ENCODE assay signal across 27 cellular contexts in genomic region chr1:208885046-208885445, GRCh38.
A peak's percentile ranks its signal among the peaks of the same experiment; 100 is the strongest.
DNase-seq lines count a peak whose midpoint lies in the region; TF ChIP-seq lines count a peak whose summit lies in the region.
"Had no signal": no experiment of that assay in that cellular context is flagged by ENCODE, and none has a peak within 500 bp of the region (broad histone marks: within the 10 kb centered on the region; RNA-seq: fewer than 3 reads in every experiment).

No MANE protein-coding gene starts in this region.

- no peaks in the 10 kb centered on the region for H3K36me3 ChIP-seq in BLaER1
- H3K36me3 ChIP-seq in MG63: no peaks in the 10 kb centered on the region
- H3K36me3 ChIP-seq: cardiac muscle cell, upper lobe of right lung had no signal

- peak overlapping the region; percentile 62 for H3K4me2 ChIP-seq in BLaER1
- H3K4me2 ChIP-seq: A549 had no signal

- H3K9me3 Mint-ChIP-seq in nephron: no peaks in the 10 kb centered on the region
- peaks cover 7% of the 10 kb centered on the region for H3K9me3 Mint-ChIP-seq in HFFc6
- H3K9me3 Mint-ChIP-seq: activated naive CD4-positive, alpha-beta T cell treated with anti-CD3 and anti-CD28 coated beads, Interleukin-2, amount 50 U/mL, for 72 hours; CD8-positive, alpha-beta T cell; T-helper 2 cell treated with Interferon-gamma antibody and Interleukin-4, amounts not matched to agents 5 μg/mL and 100 μg/mL, for 36 hours had no signal

- H3K27ac Mint-ChIP-seq in nephron (peak overlapping the region in 2 of 3 experiments; percentile 26 to 73), HFFc6 (no peak overlapping the region)
- H3K27ac Mint-ChIP-seq: activated CD4-positive, alpha-beta T cell treated with anti-CD3 and anti-CD28 coated beads for 36 hours; activated naive CD4-positive, alpha-beta T cell treated with anti-CD3 and anti-CD28 coated beads, Interleukin-2, amount 50 U/mL, for 72 hours; CD8-positive, alpha-beta T cell; naive thymus-derived CD4-positive, alpha-beta T cell; stimulated activated memory B cell treated with anti-CD40 and anti-IgM and Interleukin-4, amounts not matched to agents 10 μg/mL and 1 μg/mL and 100 μg/mL, for 72 hours; T-helper 2 cell treated with Interferon-gamma antibody and Interleukin-4, amounts not matched to agents 5 μg/mL and 100 μg/mL, for 36 hours had no signal

- H3K9ac ChIP-seq in BLaER1: no peak overlapping the region

- no peak for TF ChIP-seq CTCF in nephron (IDR thresholded peaks at IDR 0.05; ENCODE audit: unreplicated experiment in 3 of 3)
- TF ChIP-seq CTCF in HFFc6 (IDR thresholded peaks at IDR 0.05): no peak

- H3K36me3 Mint-ChIP-seq in nephron (ENCODE audit: low read depth) (no peaks in the 10 kb centered on the region), HFFc6 (ENCODE audit: low read depth) (no peaks in the 10 kb centered on the region)
- H3K36me3 Mint-ChIP-seq: activated naive CD4-positive, alpha-beta T cell treated with anti-CD3 and anti-CD28 coated beads, Interleukin-2, amount 50 U/mL, for 72 hours; CD8-positive, alpha-beta T cell; naive thymus-derived CD4-positive, alpha-beta T cell; stimulated activated memory B cell treated with anti-CD40 and anti-IgM and Interleukin-4, amounts not matched to agents 10 μg/mL and 1 μg/mL and 100 μg/mL, for 72 hours had no signal

- H3K4me1 Mint-ChIP-seq in nephron (peaks cover 38% of the 10 kb centered on the region), HFFc6 (ENCODE audit: low read depth) (no peaks in the 10 kb centered on the region)
- H3K4me1 Mint-ChIP-seq: activated CD4-positive, alpha-beta T cell treated with anti-CD3 and anti-CD28 coated beads for 36 hours; naive thymus-derived CD4-positive, alpha-beta T cell; stimulated activated memory B cell treated with anti-CD40 and anti-IgM and Interleukin-4, amounts not matched to agents 10 μg/mL and 1 μg/mL and 100 μg/mL, for 72 hours had no signal

- H3K27me3 ChIP-seq in BLaER1 (no peaks in the 10 kb centered on the region), MG63 (no peaks in the 10 kb centered on the region)
- H3K27me3 ChIP-seq: cardiac muscle cell, upper lobe of right lung had no signal

- peaks cover 34% of the 10 kb centered on the region for H3K4me1 ChIP-seq in BLaER1
- H3K4me1 ChIP-seq: A549 had no signal

- DNase-seq in M059J (ENCODE audit: low read depth) (peak; percentile 66), epidermal melanocyte (ENCODE audit: insufficient read length, low spot score) (peak; percentile 42), activated gamma-delta T cell treated with Interleukin-2 at 50 U/mL for 16 hours (no peak), MG63 (no peak), GM03348 (ENCODE audit: low spot score) (no peak), HFFc6 (no peak)
- DNase-seq: activated CD4-positive, alpha-beta T cell treated with anti-CD3 and anti-CD28 coated beads for 36 hours; AML-193; CD8-positive, alpha-beta T cell; effector CD4-positive, alpha-beta T cell; erythroblast; HCEC 1CT; head of caudate nucleus; KG1; kidney; naive thymus-derived CD4-positive, alpha-beta T cell; NCI-H2029; SHP77; upper lobe of right lung had no signal

- H3K27ac ChIP-seq in BLaER1: peak overlapping the region; percentile 3; the same call in 1 of the 2 replicates
- H3K27ac ChIP-seq: A549, cardiac muscle cell, skin epidermis, upper lobe of right lung had no signal

- H3K9me3 ChIP-seq in BLaER1 (no peaks in the 10 kb centered on the region; the same call in 1 of the 2 replicates), MG63 (no peaks in the 10 kb centered on the region)
- H3K9me3 ChIP-seq: A549, upper lobe of right lung had no signal

- H4K20me1 ChIP-seq in BLaER1: no peaks in the 10 kb centered on the region

- H3K4me3 Mint-ChIP-seq in nephron: no peak overlapping the region
- H3K4me3 Mint-ChIP-seq in HFFc6: no peak overlapping the region
- H3K4me3 Mint-ChIP-seq: activated CD4-positive, alpha-beta T cell treated with anti-CD3 and anti-CD28 coated beads for 36 hours; CD8-positive, alpha-beta T cell; naive thymus-derived CD4-positive, alpha-beta T cell; stimulated activated memory B cell treated with anti-CD40 and anti-IgM and Interleukin-4, amounts not matched to agents 10 μg/mL and 1 μg/mL and 100 μg/mL, for 72 hours; T-helper 2 cell treated with Interferon-gamma antibody and Interleukin-4, amounts not matched to agents 5 μg/mL and 100 μg/mL, for 36 hours had no signal

- H3K27me3 Mint-ChIP-seq in nephron (ENCODE audit: low read depth) (peaks cover 9% of the 10 kb centered on the region), HFFc6 (ENCODE audit: insufficient read depth) (no peaks in the 10 kb centered on the region; the same call in 1 of the 2 replicates)
- H3K27me3 Mint-ChIP-seq: stimulated activated memory B cell treated with anti-CD40 and anti-IgM and Interleukin-4, amounts not matched to agents 10 μg/mL and 1 μg/mL and 100 μg/mL, for 72 hours had no signal

- H3K4me3 ChIP-seq in BLaER1 (no peak overlapping the region), MG63 (no peak overlapping the region)
- H3K4me3 ChIP-seq: A549, cardiac muscle cell, skin epidermis, upper lobe of right lung had no signal

Comparison
In these comparisons a context has a peak if more than half of its experiments do, and no peak if none do; other contexts are left out.
1. DNase-seq: peak in M059J (single experiment) and epidermal melanocyte (single experiment); none in activated gamma-delta T cell treated with Interleukin-2 at 50 U/mL for 16 hours (single experiment), MG63 (single experiment), GM03348 (single experiment) and HFFc6 (single experiment).